ENCODE assay signal across 8 cellular contexts in the genomic region with DNA sequence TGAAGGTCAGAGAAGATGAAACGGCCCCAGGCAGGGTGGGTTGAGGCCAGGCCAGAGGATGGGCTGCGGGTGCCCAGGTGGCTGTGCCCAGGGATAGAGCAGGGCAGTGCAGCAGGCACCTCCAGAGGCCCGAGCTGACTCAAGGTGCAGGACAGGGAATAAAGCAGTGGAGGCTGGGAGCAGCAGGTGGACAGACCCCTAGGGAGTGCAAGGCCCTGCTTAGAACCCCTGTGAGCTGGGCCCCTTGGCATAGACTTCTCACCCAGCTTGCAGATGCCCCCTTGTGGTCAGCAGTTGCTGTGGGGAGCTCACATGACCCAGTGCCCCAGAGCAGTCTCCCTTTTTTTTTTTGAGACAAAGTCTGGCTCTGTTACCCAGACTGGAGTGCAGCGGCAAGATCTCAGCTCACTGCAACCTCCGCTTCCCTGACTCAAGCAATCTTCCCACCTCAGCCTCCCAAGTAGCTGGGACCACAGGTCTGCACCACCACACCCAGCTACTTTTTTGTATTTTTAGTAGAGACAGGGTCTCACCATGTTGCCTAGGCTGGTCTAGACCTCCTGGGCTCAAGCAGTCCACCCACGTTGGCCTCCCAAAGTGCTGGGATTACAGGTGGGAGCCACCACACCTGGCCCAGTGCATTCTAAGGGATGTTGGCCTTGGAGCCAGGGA.
A peak's percentile ranks its signal among the peaks of the same experiment; 100 is the strongest.
DNase-seq lines count a peak whose midpoint lies in the region; ATAC-seq, FAIRE-seq and TF ChIP-seq lines count a peak whose summit lies in the region.

No MANE protein-coding gene starts in this region.

- H3K9ac ChIP-seq in adipocyte (ENCODE audit: low read length): no peak overlapping the region

- peak; percentile 54 for TF ChIP-seq CTCF in D721Med (IDR thresholded peaks at IDR 0.05; ENCODE audit: insufficient read depth, missing control alignments)
- peak; percentile 67 for TF ChIP-seq CTCF in left ventricle myocardium inferior (IDR thresholded peaks at IDR 0.05; ENCODE audit: borderline replicate concordance)

- peaks cover 4% of the 10 kb centered on the region for H3K27me3 ChIP-seq in adipocyte (replicated peaks; ENCODE audit: control insufficient read depth, insufficient read depth, low read length)
- peaks cover 8% of the 10 kb centered on the region for H3K27me3 ChIP-seq in left ventricle myocardium inferior (ENCODE audit: low read depth)

- intact Hi-C loops in left ventricle myocardium inferior (cut with micrococcal nuclease): loop anchor here (10.0 kb wide), 1 partner anchor 148 kb away; no protein-coding TSS in a partner anchor

- H3K36me3 ChIP-seq in adipocyte (ENCODE audit: control insufficient read depth, insufficient read depth, low read length, severe bottlenecking): no peaks in the 10 kb centered on the region
- H3K36me3 ChIP-seq in left ventricle myocardium inferior: peaks cover 5% of the 10 kb centered on the region

- no peak for FAIRE-seq in D721Med (lab: Jason Lieb, UNC)

- no peak overlapping the region for H3K27ac ChIP-seq in left ventricle myocardium inferior (replicated peaks)

- H3K9me3 ChIP-seq in adipocyte (ENCODE audit: control insufficient read depth, low read length): no peaks in the 10 kb centered on the region
- no peaks in the 10 kb centered on the region for H3K9me3 ChIP-seq in left ventricle myocardium inferior (replicated peaks)

- H3K4me3 ChIP-seq in adipocyte (ENCODE audit: low read length) (no peak overlapping the region), left ventricle myocardium inferior (no peak overlapping the region)

- ATAC-seq in SK-N-SH treated with all-trans-retinoic acid at 6 μM for 48 hours (peak; percentile 84), HG03442 (IDR thresholded peaks at IDR 0.05; ENCODE audit: unreplicated experiment) (no peak), HG03045 (IDR thresholded peaks at IDR 0.05; ENCODE audit: unreplicated experiment) (no peak)

- H3K4me1 ChIP-seq in adipocyte (ENCODE audit: control insufficient read depth, insufficient read depth, low read length): peaks cover 4% of the 10 kb centered on the region
- peaks cover 77% of the 10 kb centered on the region for H3K4me1 ChIP-seq in left ventricle myocardium inferior

- DNase-seq in D721Med (ENCODE audit: insufficient read length, low spot score) (peak; percentile 69), KG1 (lab: John Stamatoyannopoulos, UW) (peak; percentile 18), adipocyte (ENCODE audit: low read depth) (peak; percentile 67), left ventricle myocardium inferior (no peak)
- DNase-seq in stimulated activated CD4-positive, alpha-beta T cell treated with anti-CD3 and anti-CD28 coated beads, Interleukin-12 subunit alpha, Interleukin-12 subunit beta, amount 100 ng/mL, for 48 hours (ENCODE audit: low read depth in 2 of 3, low spot score in 1 of 3): peak; percentile 27 to 36 (median 27)

TF ChIP-seq in SK-N-SH treated with all-trans-retinoic acid at 6 μM for 48 hours, 23 proteins besides CTCF, POLR2A, EP300 and RAD21:
- TF ChIP-seq, protein P1, sequence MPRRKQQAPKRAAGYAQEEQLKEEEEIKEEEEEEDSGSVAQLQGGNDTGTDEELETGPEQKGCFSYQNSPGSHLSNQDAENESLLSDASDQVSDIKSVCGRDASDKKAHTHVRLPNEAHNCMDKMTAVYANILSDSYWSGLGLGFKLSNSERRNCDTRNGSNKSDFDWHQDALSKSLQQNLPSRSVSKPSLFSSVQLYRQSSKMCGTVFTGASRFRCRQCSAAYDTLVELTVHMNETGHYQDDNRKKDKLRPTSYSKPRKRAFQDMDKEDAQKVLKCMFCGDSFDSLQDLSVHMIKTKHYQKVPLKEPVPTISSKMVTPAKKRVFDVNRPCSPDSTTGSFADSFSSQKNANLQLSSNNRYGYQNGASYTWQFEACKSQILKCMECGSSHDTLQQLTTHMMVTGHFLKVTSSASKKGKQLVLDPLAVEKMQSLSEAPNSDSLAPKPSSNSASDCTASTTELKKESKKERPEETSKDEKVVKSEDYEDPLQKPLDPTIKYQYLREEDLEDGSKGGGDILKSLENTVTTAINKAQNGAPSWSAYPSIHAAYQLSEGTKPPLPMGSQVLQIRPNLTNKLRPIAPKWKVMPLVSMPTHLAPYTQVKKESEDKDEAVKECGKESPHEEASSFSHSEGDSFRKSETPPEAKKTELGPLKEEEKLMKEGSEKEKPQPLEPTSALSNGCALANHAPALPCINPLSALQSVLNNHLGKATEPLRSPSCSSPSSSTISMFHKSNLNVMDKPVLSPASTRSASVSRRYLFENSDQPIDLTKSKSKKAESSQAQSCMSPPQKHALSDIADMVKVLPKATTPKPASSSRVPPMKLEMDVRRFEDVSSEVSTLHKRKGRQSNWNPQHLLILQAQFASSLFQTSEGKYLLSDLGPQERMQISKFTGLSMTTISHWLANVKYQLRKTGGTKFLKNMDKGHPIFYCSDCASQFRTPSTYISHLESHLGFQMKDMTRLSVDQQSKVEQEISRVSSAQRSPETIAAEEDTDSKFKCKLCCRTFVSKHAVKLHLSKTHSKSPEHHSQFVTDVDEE (CRISPR knock-in tag; IDR thresholded peaks at IDR 0.05): no peak
- TF ChIP-seq, protein P2, sequence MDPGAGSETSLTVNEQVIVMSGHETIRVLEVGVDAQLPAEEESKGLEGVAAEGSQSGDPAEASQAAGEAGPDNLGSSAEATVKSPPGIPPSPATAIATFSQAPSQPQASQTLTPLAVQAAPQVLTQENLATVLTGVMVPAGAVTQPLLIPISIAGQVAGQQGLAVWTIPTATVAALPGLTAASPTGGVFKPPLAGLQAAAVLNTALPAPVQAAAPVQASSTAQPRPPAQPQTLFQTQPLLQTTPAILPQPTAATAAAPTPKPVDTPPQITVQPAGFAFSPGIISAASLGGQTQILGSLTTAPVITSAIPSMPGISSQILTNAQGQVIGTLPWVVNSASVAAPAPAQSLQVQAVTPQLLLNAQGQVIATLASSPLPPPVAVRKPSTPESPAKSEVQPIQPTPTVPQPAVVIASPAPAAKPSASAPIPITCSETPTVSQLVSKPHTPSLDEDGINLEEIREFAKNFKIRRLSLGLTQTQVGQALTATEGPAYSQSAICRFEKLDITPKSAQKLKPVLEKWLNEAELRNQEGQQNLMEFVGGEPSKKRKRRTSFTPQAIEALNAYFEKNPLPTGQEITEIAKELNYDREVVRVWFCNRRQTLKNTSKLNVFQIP (CRISPR knock-in tag; IDR thresholded peaks at IDR 0.05; ENCODE audit: borderline replicate concordance, low read depth): no peak
- TF ChIP-seq, protein P3, sequence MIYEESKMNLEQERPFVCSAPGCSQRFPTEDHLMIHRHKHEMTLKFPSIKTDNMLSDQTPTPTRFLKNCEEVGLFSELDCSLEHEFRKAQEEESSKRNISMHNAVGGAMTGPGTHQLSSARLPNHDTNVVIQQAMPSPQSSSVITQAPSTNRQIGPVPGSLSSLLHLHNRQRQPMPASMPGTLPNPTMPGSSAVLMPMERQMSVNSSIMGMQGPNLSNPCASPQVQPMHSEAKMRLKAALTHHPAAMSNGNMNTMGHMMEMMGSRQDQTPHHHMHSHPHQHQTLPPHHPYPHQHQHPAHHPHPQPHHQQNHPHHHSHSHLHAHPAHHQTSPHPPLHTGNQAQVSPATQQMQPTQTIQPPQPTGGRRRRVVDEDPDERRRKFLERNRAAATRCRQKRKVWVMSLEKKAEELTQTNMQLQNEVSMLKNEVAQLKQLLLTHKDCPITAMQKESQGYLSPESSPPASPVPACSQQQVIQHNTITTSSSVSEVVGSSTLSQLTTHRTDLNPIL (CRISPR knock-in tag; IDR thresholded peaks at IDR 0.05; ENCODE audit: low read depth): no peak
- TF ChIP-seq ZFP30 (CRISPR knock-in tag; IDR thresholded peaks at IDR 0.05): no peak
- TF ChIP-seq ESRRG (CRISPR knock-in tag; IDR thresholded peaks at IDR 0.05): no peak
- no peak for TF ChIP-seq ZNF565 (CRISPR knock-in tag; conservative IDR thresholded peaks at IDR 0.05; ENCODE audit: low read depth)
- TF ChIP-seq PPARA (CRISPR knock-in tag; IDR thresholded peaks at IDR 0.05; ENCODE audit: borderline replicate concordance): no peak
- TF ChIP-seq TOX (CRISPR knock-in tag; IDR thresholded peaks at IDR 0.05; ENCODE audit: borderline replicate concordance): no peak
- no peak for TF ChIP-seq ZNF8 (CRISPR knock-in tag; IDR thresholded peaks at IDR 0.05)
- TF ChIP-seq TCF4 (CRISPR knock-in tag; IDR thresholded peaks at IDR 0.05; ENCODE audit: borderline replicate concordance): no peak
- no peak for TF ChIP-seq ISL1 (CRISPR knock-in tag; IDR thresholded peaks at IDR 0.05)
- no peak for TF ChIP-seq GLIS3 (CRISPR knock-in tag; IDR thresholded peaks at IDR 0.05)
- TF ChIP-seq CSDC2 (CRISPR knock-in tag; IDR thresholded peaks at IDR 0.05): no peak
- TF ChIP-seq ZC3H10 (CRISPR knock-in tag; IDR thresholded peaks at IDR 0.05): no peak
- no peak for TF ChIP-seq OSR1 (CRISPR knock-in tag; IDR thresholded peaks at IDR 0.05)
- TF ChIP-seq ARNTL (CRISPR knock-in tag; IDR thresholded peaks at IDR 0.05; ENCODE audit: borderline replicate concordance, low read depth): no peak
- no peak for TF ChIP-seq RARB (CRISPR knock-in tag; IDR thresholded peaks at IDR 0.05)
- TF ChIP-seq, protein P4, sequence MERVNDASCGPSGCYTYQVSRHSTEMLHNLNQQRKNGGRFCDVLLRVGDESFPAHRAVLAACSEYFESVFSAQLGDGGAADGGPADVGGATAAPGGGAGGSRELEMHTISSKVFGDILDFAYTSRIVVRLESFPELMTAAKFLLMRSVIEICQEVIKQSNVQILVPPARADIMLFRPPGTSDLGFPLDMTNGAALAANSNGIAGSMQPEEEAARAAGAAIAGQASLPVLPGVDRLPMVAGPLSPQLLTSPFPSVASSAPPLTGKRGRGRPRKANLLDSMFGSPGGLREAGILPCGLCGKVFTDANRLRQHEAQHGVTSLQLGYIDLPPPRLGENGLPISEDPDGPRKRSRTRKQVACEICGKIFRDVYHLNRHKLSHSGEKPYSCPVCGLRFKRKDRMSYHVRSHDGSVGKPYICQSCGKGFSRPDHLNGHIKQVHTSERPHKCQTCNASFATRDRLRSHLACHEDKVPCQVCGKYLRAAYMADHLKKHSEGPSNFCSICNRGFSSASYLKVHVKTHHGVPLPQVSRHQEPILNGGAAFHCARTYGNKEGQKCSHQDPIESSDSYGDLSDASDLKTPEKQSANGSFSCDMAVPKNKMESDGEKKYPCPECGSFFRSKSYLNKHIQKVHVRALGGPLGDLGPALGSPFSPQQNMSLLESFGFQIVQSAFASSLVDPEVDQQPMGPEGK (CRISPR knock-in tag; IDR thresholded peaks at IDR 0.05; ENCODE audit: borderline replicate concordance): no peak
- no peak for TF ChIP-seq ZNF70 (CRISPR knock-in tag; IDR thresholded peaks at IDR 0.05)
- no peak for TF ChIP-seq BACH2 (CRISPR knock-in tag; IDR thresholded peaks at IDR 0.05; ENCODE audit: borderline replicate concordance)
